In genomic region chr10:11201911-11202310, GRCh38 we compare ENCODE assay signal across 21 cellular contexts.
DNase-seq lines count a peak whose midpoint lies in the region; ATAC-seq and TF ChIP-seq lines count a peak whose summit lies in the region.
"Had no signal": no experiment of that assay in that cellular context is flagged by ENCODE, and none has a peak within 500 bp of the region (broad histone marks: within the 10 kb centered on the region; RNA-seq: fewer than 3 reads in every experiment).

No MANE protein-coding gene starts in this region.

- H3K9me3 ChIP-seq in T-helper 17 cell (ENCODE audit: control insufficient read depth, low read length, poor library complexity, severe bottlenecking), result no peaks in the 10 kb centered on the region
- H3K9me3 ChIP-seq: gastrocnemius medialis, pancreas, testis had no signal

- peak overlapping the region; percentile 24 to 93 for H3K27ac Mint-ChIP-seq in activated naive CD4-positive, alpha-beta T cell treated with anti-CD3 and anti-CD28 coated beads, Interleukin-2, amount 50 U/mL, for 72 hours
- H3K27ac Mint-ChIP-seq in T-helper 17 cell, result peak overlapping the region; percentile 96
- H3K27ac Mint-ChIP-seq in immature natural killer cell, result peak overlapping the region in 4 of 6 donors; percentile 89 to 97 (median 96)

- peak overlapping the region; percentile 33 for H3K4me3 Mint-ChIP-seq in T-helper 17 cell
- peak overlapping the region; percentile 16 to 29 (median 21) for H3K4me3 Mint-ChIP-seq in immature natural killer cell
- H3K4me3 Mint-ChIP-seq: activated CD8-positive, alpha-beta memory T cell treated with anti-CD3 and anti-CD28 coated beads, Interleukin-2, amount 10 ng/mL, durations not matched to agents 7 days and 5 days had no signal

- no peaks in the 10 kb centered on the region for H3K9me3 Mint-ChIP-seq in activated naive CD4-positive, alpha-beta T cell treated with anti-CD3 and anti-CD28 coated beads, Interleukin-2, amount 50 U/mL, for 72 hours
- peaks cover 0 to 2% (median 0%) of the 10 kb centered on the region in 6 donors for H3K9me3 Mint-ChIP-seq in immature natural killer cell

- H3K27me3 Mint-ChIP-seq in T-helper 17 cell, result no peaks in the 10 kb centered on the region
- H3K27me3 Mint-ChIP-seq in immature natural killer cell (ENCODE audit: low read depth in 3 of 3), result peaks cover 4 to 47% (median 28%) of the 10 kb centered on the region in 3 donors
- H3K27me3 Mint-ChIP-seq: activated CD8-positive, alpha-beta memory T cell treated with anti-CD3 and anti-CD28 coated beads, Interleukin-2, amount 10 ng/mL, durations not matched to agents 7 days and 5 days had no signal

- peaks cover 38 to 93% of the 10 kb centered on the region in 2 donors for H3K36me3 Mint-ChIP-seq in activated naive CD4-positive, alpha-beta T cell treated with anti-CD3 and anti-CD28 coated beads, Interleukin-2, amount 50 U/mL, for 72 hours
- H3K36me3 Mint-ChIP-seq in T-helper 17 cell (ENCODE audit: low read depth), result peaks cover 6% of the 10 kb centered on the region
- H3K36me3 Mint-ChIP-seq in immature natural killer cell, result peaks cover 31 to 71% (median 38%) of the 10 kb centered on the region in 3 donors

- DNase-seq in activated naive CD4-positive, alpha-beta T cell treated with anti-CD3 and anti-CD28 coated beads, Interleukin-2, amount 50 U/mL, for 72 hours (ENCODE audit: low spot score in 2 of 2), result no peak
- DNase-seq in activated naive CD4-positive, alpha-beta T cell treated with Interleukin-2 at 50 U/mL for 16 hours, result no peak
- DNase-seq in T-helper 17 cell, result no peak
- DNase-seq in immature natural killer cell, result no peak
- no peak for DNase-seq in SW 1271 (lab: John Stamatoyannopoulos, UW)
- no peak for DNase-seq in GM10248 (ENCODE audit: extremely low spot score)
- DNase-seq in SK-N-DZ (ENCODE audit: low spot score), result no peak
- DNase-seq: activated CD8-positive, alpha-beta memory T cell treated with anti-CD3 and anti-CD28 coated beads, Interleukin-2, amount 10 ng/mL, durations not matched to agents 7 days and 5 days; activated gamma-delta T cell; cerebellar nuclear complex; effector CD4-positive, alpha-beta T cell; gastrocnemius medialis; hypothalamus; NCI-H1105; NCI-H2081 treated with DMSO at 0.1 percent for 48 hours; pancreas; right cardiac atrium; T1000; testis had no signal

- H3K4me1 Mint-ChIP-seq in T-helper 17 cell, result peaks cover 83% of the 10 kb centered on the region
- H3K4me1 Mint-ChIP-seq in immature natural killer cell, result peaks cover 0 to 100% of the 10 kb centered on the region in 2 donors

- POLR2A ChIA-PET in GM10248 (lab: Yijun Ruan, JAX), result no interaction called here

- CTCF ChIA-PET in GM10248 (lab: Yijun Ruan, JAX), result interaction anchor here (0.8 to 1.6 kb wide), 13 partner anchors 9 to 69 kb away, joined by 3 to 7 read pairs (median 4); no protein-coding TSS in a partner anchor

- ATAC-seq in activated naive CD4-positive, alpha-beta T cell treated with anti-CD3 and anti-CD28 coated beads, Interleukin-2, amount 50 U/mL, for 72 hours, result no peak
- ATAC-seq in T-helper 17 cell (no peak), HG02623 (IDR thresholded peaks at IDR 0.05; ENCODE audit: unreplicated experiment) (no peak)
- ATAC-seq: activated CD8-positive, alpha-beta memory T cell treated with anti-CD3 and anti-CD28 coated beads, Interleukin-2, amount 10 ng/mL, durations not matched to agents 7 days and 5 days; gastrocnemius medialis; HCT116; pancreas; right cardiac atrium had no signal

- TF ChIP-seq CTCF in GM10248 (IDR thresholded peaks at IDR 0.05; ENCODE audit: control extremely low read depth, extremely low read depth, low read depth, missing control alignments), result no peak
